8 cellular contexts compared by ENCODE assay signal in the genomic region with DNA sequence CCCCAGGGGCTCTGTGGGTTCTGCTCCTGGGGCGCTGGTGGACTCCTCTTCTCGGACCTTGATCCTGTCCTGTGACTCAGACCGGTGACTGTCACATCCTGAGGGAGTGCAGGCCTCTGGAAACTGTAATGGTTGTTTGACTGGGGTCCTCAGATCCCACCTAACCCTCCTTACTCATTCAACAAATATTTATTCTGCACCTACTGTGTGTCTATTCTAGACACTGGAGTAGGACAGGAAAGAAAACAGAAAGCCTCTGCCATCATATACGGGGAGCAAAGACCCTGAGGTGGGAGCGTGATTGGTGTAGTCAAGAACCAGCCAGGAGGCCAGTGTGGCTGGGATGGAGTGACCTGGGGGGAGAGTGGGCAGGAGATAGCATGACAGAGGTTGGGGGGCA. TPM values are rescaled to one million over a fixed set of nuclear protein-coding genes. Genes with fewer than 3 reads are reported as not detected.
"Had no signal": no experiment of that assay in that cellular context is flagged by ENCODE, and none has a peak within 500 bp of the region (broad histone marks: within the 10 kb centered on the region; RNA-seq: fewer than 3 reads in every experiment).

No MANE protein-coding gene starts in this region.

- DNase-seq: GM23248, GOT3, H9, HCEC 1CT, KBM-7 had no signal

- H3K27ac ChIP-seq: GM23248 had no signal

- FAIRE-seq: H54 had no signal

- H3K27ac Mint-ChIP-seq: H9, IgD-negative memory B cell had no signal

- H3K4me3 Mint-ChIP-seq: H9, IgD-negative memory B cell had no signal

- H3K9ac ChIP-seq: GM23248 had no signal

- H3K36me3 Mint-ChIP-seq: IgD-negative memory B cell had no signal

- H3K4me3 ChIP-seq: GM23248 had no signal

- H3K4me1 Mint-ChIP-seq: IgD-negative memory B cell had no signal

- H3K9me3 Mint-ChIP-seq: H9, IgD-negative memory B cell had no signal

RNA-seq across cellular contexts. Expression of a gene that starts 47.6 kb away (rescaled TPM):
- total RNA-seq: GM23248, HT-29 had no signal
- polyA plus RNA-seq: GM23248, IgD-negative memory B cell had no signal
